ENCODE assay signal across 11 cellular contexts in the genomic region with DNA sequence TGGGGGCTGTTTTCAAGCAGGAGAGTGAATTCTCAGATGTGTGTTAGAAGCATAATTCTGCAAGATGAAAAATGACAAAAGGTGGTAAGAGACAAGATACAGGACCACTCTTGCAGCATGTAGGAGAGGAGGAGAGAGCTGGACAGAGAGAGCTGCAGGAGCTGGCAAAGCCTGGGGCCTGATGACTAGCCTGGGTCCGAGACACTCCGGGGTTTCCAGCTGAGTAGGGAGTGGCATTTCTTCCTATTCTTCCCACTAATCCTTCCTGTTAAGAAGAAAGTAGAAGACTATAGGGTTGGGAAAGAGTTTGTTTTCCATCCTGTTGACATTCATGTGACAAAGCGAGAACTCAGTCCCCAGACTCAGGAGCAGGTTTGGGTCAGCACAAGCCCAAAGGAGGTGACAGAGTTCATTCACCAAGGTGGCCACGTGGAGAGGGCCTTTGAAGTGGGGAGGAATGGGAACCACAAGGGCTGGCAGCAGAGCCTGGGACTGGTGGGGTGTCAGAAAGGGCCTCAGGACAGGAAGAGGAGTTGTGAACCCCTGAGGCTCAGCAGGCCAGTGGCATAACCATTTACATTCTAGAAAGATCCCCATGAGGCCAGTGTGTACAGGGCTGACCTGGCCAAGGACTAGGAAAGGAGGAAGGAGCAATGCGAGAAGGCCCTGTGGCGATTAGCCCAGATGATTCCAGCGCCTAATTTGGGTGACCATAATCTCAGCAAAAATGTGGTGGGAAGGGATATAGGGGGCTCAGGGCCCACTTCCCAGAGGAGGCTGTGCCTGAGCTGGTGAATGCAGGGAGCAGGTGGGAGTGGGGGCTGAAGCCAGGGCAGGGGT. TPM values are rescaled to one million over a fixed set of nuclear protein-coding genes. Genes with fewer than 3 reads are reported as not detected.
A peak's percentile ranks its signal among the peaks of the same experiment; 100 is the strongest.
DNase-seq lines count a peak whose midpoint lies in the region; ATAC-seq, FAIRE-seq and TF ChIP-seq lines count a peak whose summit lies in the region.
"Had no signal": no experiment of that assay in that cellular context is flagged by ENCODE, and none has a peak within 500 bp of the region (broad histone marks: within the 10 kb centered on the region; RNA-seq: fewer than 3 reads in every experiment).

No MANE protein-coding gene starts in this region.

- peaks cover 10% of the 10 kb centered on the region for H3K4me1 ChIP-seq in CD8-positive, alpha-beta T cell (ENCODE audit: insufficient read depth, low read length)
- peaks cover 32% of the 10 kb centered on the region for H3K4me1 ChIP-seq in Karpas-422 (ENCODE audit: low read length)

- H3K9me3 ChIP-seq in CD8-positive, alpha-beta T cell (ENCODE audit: low read length), result no peaks in the 10 kb centered on the region
- H3K9me3 ChIP-seq in Karpas-422 (ENCODE audit: low read length), result no peaks in the 10 kb centered on the region

- no peak overlapping the region for H3K9ac ChIP-seq in Karpas-422 (ENCODE audit: low read length)

- H3K27ac ChIP-seq in CD8-positive, alpha-beta T cell (ENCODE audit: low read depth, low read length), result no peak overlapping the region
- peak overlapping the region; percentile 61 for H3K27ac ChIP-seq in Karpas-422 (ENCODE audit: low read length)

- no peak for ATAC-seq in CD8-positive, alpha-beta T cell
- ATAC-seq in GM21737 (IDR thresholded peaks at IDR 0.05; ENCODE audit: unreplicated experiment) (no peak), GM21515 (IDR thresholded peaks at IDR 0.05; ENCODE audit: unreplicated experiment) (no peak)

- intact Hi-C loops in CD8-positive, alpha-beta T cell (cut with DNase I, micrococcal nuclease), result loop anchor here (5.0 to 10.0 kb wide), 6 partner anchors 107 to 1047 kb away; partner anchors contain the start of genes GRK4 (in 1 of the 2), LETM1 (in 1 of the 2), NOP14 (in 1 of the 2) and RGS12 (in 1 of the 2)

- H3K36me3 Mint-ChIP-seq in CD8-positive, alpha-beta T cell, result peaks cover 19% of the 10 kb centered on the region
- H3K36me3 Mint-ChIP-seq in progenitor cell of endocrine pancreas (ENCODE audit: insufficient read depth), result no peaks in the 10 kb centered on the region

- H4K20me1 ChIP-seq in Karpas-422 (ENCODE audit: insufficient read depth, low read depth, low read length), result peaks cover 11% of the 10 kb centered on the region; the same call in 1 of the 2 replicates

- no peaks in the 10 kb centered on the region for H3K9me2 ChIP-seq in Karpas-422 (replicated peaks; ENCODE audit: insufficient read depth, low read length)

- CTCF ChIA-PET in CD8-positive, alpha-beta T cell (lab: Charles Lee), result interaction anchor here (1.9 kb wide), 1 partner anchor 15 kb away, joined by 6 read pairs; no protein-coding TSS in a partner anchor

- FAIRE-seq in GM12891 (lab: Jason Lieb, UNC), result no peak
- FAIRE-seq: endothelial cell of umbilical vein, keratinocyte had no signal

- no peak overlapping the region for H3K4me3 Mint-ChIP-seq in CD8-positive, alpha-beta T cell
- H3K4me3 Mint-ChIP-seq in progenitor cell of endocrine pancreas (ENCODE audit: low read depth), result no peak overlapping the region

- H3K27me3 Mint-ChIP-seq in CD8-positive, alpha-beta T cell (ENCODE audit: low read depth), result no peaks in the 10 kb centered on the region
- no peaks in the 10 kb centered on the region for H3K27me3 Mint-ChIP-seq in progenitor cell of endocrine pancreas

- no peaks in the 10 kb centered on the region for H3K9me3 Mint-ChIP-seq in CD8-positive, alpha-beta T cell
- H3K9me3 Mint-ChIP-seq in progenitor cell of endocrine pancreas (ENCODE audit: low read depth), result no peaks in the 10 kb centered on the region

- peaks cover 17% of the 10 kb centered on the region for H3K79me2 ChIP-seq in Karpas-422 (ENCODE audit: low read length)

- H3K4me2 ChIP-seq in Karpas-422 (ENCODE audit: low read depth, low read length, poor library complexity, severe bottlenecking), result no peak overlapping the region

- H2AFZ ChIP-seq in Karpas-422 (ENCODE audit: low read length), result no peak overlapping the region

- peaks cover 28% of the 10 kb centered on the region for H3K4me1 Mint-ChIP-seq in CD8-positive, alpha-beta T cell (ENCODE audit: low read depth)
- peaks cover 9% of the 10 kb centered on the region for H3K4me1 Mint-ChIP-seq in progenitor cell of endocrine pancreas (ENCODE audit: low read depth)

- H3K27ac Mint-ChIP-seq in CD8-positive, alpha-beta T cell, result peak overlapping the region; percentile 52
- peak overlapping the region; percentile 74 for H3K27ac Mint-ChIP-seq in progenitor cell of endocrine pancreas

- in situ Hi-C loops in ACHN (cut with HindIII; ENCODE audit: low pct_ligation_motif_present, low pct_unique_long_range_greater_than_20kb, low sequenced_read_pairs), result no loop called here

- no peak for TF ChIP-seq POLR2A in GM12891 (IDR thresholded peaks at IDR 0.05; ENCODE audit: low read depth, low read length)

- POLR2A ChIA-PET in CD8-positive, alpha-beta T cell (lab: Charles Lee), result interaction anchor here (1.0 kb wide), 1 partner anchor 17 kb away, joined by 3 read pairs; the partner anchor contains the start of gene MXD4

- no peak for TF ChIP-seq CTCF in CD8-positive, alpha-beta T cell (IDR thresholded peaks at IDR 0.05)
- TF ChIP-seq CTCF in epithelial cell of esophagus (IDR thresholded peaks at IDR 0.05; ENCODE audit: insufficient read depth, low read depth, low read length, missing control alignments) (no peak), progenitor cell of endocrine pancreas (IDR thresholded peaks at IDR 0.05; ENCODE audit: unreplicated experiment) (no peak)

- H3K27me3 ChIP-seq in CD8-positive, alpha-beta T cell (ENCODE audit: insufficient read depth, low read length), result no peaks in the 10 kb centered on the region
- no peaks in the 10 kb centered on the region for H3K27me3 ChIP-seq in Karpas-422 (ENCODE audit: low read length)

- peak in 3 of 7 experiments; percentile 0 to 45 (median 10) for DNase-seq in CD8-positive, alpha-beta T cell
- DNase-seq in Karpas-422 (no peak), epithelial cell of esophagus (ENCODE audit: low read depth) (peak; percentile 35), progenitor cell of endocrine pancreas (ENCODE audit: low spot score, unreplicated experiment) (no peak), ACHN (no peak), GM12891 (ENCODE audit: insufficient read length, low spot score) (no peak)
- DNase-seq: NCI-H226 had no signal

- H3K4me3 ChIP-seq in CD8-positive, alpha-beta T cell (ENCODE audit: low read depth, low read length), result no peak overlapping the region
- no peak overlapping the region for H3K4me3 ChIP-seq in Karpas-422 (ENCODE audit: low read length)
- no peak overlapping the region for H3K4me3 ChIP-seq in epithelial cell of esophagus (ENCODE audit: low read length)

- H3K36me3 ChIP-seq in CD8-positive, alpha-beta T cell (ENCODE audit: insufficient read depth, low read length), result peaks cover 2% of the 10 kb centered on the region
- H3K36me3 ChIP-seq in Karpas-422 (ENCODE audit: insufficient read depth, low read length), result no peaks in the 10 kb centered on the region; the same call in 1 of the 2 replicates

TF ChIP-seq in GM12891, 5 proteins besides CTCF, POLR2A, EP300 and RAD21:
- TF ChIP-seq PAX5 (IDR thresholded peaks at IDR 0.05; ENCODE audit: insufficient read depth, low read length, severe bottlenecking) (no peak), TAF1 (IDR thresholded peaks at IDR 0.05; ENCODE audit: low read depth, low read length) (no peak), POLR2AphosphoS5 (IDR thresholded peaks at IDR 0.05; ENCODE audit: low read depth, low read length) (no peak), SPI1 (IDR thresholded peaks at IDR 0.05; ENCODE audit: low read depth, low read length) (no peak), POU2F2 (IDR thresholded peaks at IDR 0.05; ENCODE audit: low read depth, low read length) (no peak)

RNA-seq across cellular contexts. Expression of gene HAUS3, which starts 3.2 kb away (rescaled TPM):
- total RNA-seq in CD8-positive, alpha-beta T cell, result 100 to 1,000 TPM; 154 TPM
- total RNA-seq in Karpas-422 (2014; rRNA removed; shearing (Covaris generic); ENCODE audit: low replicate concordance), result 13.7 and 14.6 TPM in 2 replicates
- 18.1 and 18.3 TPM in 2 replicates for total RNA-seq in progenitor cell of endocrine pancreas
- polyA plus RNA-seq in GM12891 (2012; ENCODE audit: low read depth, missing spikeins), result 10.4 TPM

RNA-seq across cellular contexts. Expression of gene POLN, which starts 3.2 kb away (rescaled TPM):
- total RNA-seq in CD8-positive, alpha-beta T cell, result 1 to 10 TPM in 1 of 2 experiments, under 1 TPM in 1; 0.89 to 1.7 TPM
- total RNA-seq in Karpas-422 (2014; rRNA removed; shearing (Covaris generic); ENCODE audit: low replicate concordance), result 2.7 and 4.3 TPM in 2 replicates
- 5.0 and 5.9 TPM in 2 replicates for total RNA-seq in progenitor cell of endocrine pancreas
- 0.40 TPM for polyA plus RNA-seq in GM12891 (2012; ENCODE audit: low read depth, missing spikeins)

RNA-seq across cellular contexts. Expression of gene MXD4, which starts 16.7 kb away (rescaled TPM):
- 100 to 1,000 TPM; 175 to 178 TPM for total RNA-seq in CD8-positive, alpha-beta T cell
- 33.2 and 73.9 TPM in 2 replicates for total RNA-seq in Karpas-422 (2014; rRNA removed; shearing (Covaris generic); ENCODE audit: low replicate concordance)
- 103 and 121 TPM in 2 replicates for total RNA-seq in progenitor cell of endocrine pancreas
- polyA plus RNA-seq in GM12891 (2012; ENCODE audit: low read depth, missing spikeins), result 14.1 TPM
